1 cellular context compared by ENCODE assay signal in the genomic region with DNA sequence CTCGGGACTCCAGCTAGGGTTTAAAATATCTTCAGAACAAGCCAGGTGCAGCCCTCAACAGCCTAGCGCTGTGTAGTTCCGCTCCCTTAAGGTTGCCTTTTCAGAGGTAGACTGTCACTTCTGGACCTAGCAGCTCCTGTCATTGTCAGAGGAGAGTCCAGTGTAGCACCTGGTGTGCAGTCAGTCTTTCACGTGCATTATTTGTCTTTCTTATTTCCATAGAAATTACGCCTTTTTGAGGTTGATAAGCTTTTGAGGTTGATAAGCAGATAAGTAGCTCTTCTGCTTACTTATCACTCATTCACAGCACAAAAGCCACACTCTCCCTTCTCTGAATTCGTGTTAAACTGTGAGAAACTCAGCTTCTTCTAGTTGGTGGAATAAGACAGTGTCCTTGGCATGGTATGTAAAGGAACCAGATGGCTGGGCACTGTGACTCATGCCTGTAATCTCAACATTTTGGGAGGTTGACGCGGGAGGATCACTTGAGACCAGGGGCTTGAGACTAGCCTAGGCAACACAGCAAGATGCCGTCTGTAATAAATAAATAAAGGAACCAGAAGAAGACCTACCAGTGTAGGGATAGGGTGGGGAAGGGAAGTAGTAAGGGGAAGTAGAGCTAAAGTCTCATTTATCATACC.
TF ChIP-seq lines count a peak whose summit lies in the region.

No MANE protein-coding gene starts in this region.

TF ChIP-seq in GM23338, 12 proteins besides CTCF, POLR2A, EP300 and RAD21:
- no peak for TF ChIP-seq EZH2 (IDR thresholded peaks at IDR 0.05; ENCODE audit: low read depth, unreplicated experiment)
- TF ChIP-seq, protein P1, sequence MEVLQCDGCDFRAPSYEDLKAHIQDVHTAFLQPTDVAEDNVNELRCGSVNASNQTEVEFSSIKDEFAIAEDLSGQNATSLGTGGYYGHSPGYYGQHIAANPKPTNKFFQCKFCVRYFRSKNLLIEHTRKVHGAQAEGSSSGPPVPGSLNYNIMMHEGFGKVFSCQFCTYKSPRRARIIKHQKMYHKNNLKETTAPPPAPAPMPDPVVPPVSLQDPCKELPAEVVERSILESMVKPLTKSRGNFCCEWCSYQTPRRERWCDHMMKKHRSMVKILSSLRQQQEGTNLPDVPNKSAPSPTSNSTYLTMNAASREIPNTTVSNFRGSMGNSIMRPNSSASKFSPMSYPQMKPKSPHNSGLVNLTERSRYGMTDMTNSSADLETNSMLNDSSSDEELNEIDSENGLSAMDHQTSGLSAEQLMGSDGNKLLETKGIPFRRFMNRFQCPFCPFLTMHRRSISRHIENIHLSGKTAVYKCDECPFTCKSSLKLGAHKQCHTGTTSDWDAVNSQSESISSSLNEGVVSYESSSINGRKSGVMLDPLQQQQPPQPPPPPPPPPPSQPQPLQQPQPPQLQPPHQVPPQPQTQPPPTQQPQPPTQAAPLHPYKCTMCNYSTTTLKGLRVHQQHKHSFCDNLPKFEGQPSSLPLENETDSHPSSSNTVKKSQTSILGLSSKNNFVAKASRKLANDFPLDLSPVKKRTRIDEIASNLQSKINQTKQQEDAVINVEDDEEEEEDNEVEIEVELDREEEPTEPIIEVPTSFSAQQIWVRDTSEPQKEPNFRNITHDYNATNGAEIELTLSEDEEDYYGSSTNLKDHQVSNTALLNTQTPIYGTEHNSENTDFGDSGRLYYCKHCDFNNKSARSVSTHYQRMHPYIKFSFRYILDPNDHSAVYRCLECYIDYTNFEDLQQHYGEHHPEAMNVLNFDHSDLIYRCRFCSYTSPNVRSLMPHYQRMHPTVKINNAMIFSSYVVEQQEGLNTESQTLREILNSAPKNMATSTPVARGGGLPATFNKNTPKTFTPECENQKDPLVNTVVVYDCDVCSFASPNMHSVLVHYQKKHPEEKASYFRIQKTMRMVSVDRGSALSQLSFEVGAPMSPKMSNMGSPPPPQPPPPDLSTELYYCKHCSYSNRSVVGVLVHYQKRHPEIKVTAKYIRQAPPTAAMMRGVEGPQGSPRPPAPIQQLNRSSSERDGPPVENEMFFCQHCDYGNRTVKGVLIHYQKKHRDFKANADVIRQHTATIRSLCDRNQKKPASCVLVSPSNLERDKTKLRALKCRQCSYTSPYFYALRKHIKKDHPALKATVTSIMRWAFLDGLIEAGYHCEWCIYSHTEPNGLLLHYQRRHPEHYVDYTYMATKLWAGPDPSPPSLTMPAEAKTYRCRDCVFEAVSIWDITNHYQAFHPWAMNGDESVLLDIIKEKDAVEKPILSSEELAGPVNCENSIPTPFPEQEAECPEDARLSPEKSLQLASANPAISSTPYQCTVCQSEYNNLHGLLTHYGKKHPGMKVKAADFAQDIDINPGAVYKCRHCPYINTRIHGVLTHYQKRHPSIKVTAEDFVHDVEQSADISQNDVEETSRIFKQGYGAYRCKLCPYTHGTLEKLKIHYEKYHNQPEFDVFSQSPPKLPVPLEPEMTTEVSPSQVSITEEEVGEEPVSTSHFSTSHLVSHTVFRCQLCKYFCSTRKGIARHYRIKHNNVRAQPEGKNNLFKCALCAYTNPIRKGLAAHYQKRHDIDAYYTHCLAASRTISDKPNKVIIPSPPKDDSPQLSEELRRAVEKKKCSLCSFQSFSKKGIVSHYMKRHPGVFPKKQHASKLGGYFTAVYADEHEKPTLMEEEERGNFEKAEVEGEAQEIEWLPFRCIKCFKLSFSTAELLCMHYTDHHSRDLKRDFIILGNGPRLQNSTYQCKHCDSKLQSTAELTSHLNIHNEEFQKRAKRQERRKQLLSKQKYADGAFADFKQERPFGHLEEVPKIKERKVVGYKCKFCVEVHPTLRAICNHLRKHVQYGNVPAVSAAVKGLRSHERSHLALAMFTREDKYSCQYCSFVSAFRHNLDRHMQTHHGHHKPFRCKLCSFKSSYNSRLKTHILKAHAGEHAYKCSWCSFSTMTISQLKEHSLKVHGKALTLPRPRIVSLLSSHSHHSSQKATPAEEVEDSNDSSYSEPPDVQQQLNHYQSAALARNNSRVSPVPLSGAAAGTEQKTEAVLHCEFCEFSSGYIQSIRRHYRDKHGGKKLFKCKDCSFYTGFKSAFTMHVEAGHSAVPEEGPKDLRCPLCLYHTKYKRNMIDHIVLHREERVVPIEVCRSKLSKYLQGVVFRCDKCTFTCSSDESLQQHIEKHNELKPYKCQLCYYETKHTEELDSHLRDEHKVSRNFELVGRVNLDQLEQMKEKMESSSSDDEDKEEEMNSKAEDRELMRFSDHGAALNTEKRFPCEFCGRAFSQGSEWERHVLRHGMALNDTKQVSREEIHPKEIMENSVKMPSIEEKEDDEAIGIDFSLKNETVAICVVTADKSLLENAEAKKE (CRISPR knock-in tag; IDR thresholded peaks at IDR 0.05): no peak
- no peak for TF ChIP-seq ZNF114 (CRISPR knock-in tag; IDR thresholded peaks at IDR 0.05)
- TF ChIP-seq REST (IDR thresholded peaks at IDR 0.05; ENCODE audit: unreplicated experiment): no peak
- no peak for TF ChIP-seq POLR2AphosphoS5 (IDR thresholded peaks at IDR 0.05; ENCODE audit: low read depth)
- no peak for TF ChIP-seq JUNB (IDR thresholded peaks at IDR 0.05; ENCODE audit: unreplicated experiment)
- no peak for TF ChIP-seq ZNF331 (CRISPR knock-in tag; IDR thresholded peaks at IDR 0.05; ENCODE audit: low read depth)
- TF ChIP-seq ETS1 (IDR thresholded peaks at IDR 0.05): no peak
- no peak for TF ChIP-seq EZH2phosphoT487 (IDR thresholded peaks at IDR 0.05; ENCODE audit: unreplicated experiment)
- no peak for TF ChIP-seq STAT1 (IDR thresholded peaks at IDR 0.05; ENCODE audit: unreplicated experiment)
- no peak for TF ChIP-seq CREB1 (CRISPR knock-in tag; IDR thresholded peaks at IDR 0.05; ENCODE audit: low read depth)
- TF ChIP-seq NANOG (IDR thresholded peaks at IDR 0.05; ENCODE audit: borderline replicate concordance): no peak
TF ChIP-seq in GM23338: peak in this region for 0.
